1 cellular context compared by ENCODE assay signal in the genomic region with DNA sequence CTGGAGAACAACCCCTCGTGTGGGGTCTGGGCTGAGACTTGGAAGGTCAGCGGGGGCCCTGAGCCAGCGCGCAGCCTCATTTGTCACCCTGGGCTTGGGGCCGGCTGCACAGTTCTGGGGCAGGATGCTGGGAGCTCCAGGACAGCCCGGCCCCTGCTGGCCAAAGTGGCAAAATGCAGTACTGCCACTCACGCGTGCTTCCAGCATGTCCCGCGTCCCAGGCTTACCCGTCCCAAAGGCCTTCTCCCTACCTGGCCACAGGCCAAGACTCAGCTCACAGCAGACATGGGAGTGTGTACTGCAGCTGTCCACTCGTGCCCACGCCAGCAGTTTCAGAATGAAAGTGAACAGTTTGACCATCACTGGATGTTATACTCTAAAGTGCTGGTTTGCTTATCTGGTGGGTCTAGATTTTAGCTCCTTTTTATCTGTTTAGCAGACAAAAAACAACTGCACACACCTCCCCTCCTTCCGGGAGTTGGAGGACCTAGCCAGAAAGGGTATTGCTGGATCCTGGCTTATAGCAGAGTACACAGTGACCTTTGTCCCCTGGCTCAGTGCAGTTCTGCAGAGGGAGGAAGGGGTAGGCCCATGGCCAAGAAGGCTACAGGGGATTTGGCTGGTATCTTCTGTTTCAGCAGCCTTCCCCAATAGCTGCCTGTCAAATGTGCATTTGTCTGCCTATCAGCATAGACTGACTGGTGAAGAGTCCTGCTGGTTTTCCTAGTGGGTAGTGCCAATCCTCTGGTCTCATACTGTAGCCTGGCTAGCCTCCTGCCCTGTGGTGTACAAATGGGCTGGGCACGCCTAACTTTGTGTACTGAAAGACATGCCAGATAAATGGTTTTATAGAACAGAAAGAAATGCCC.
TF ChIP-seq lines count a peak whose summit lies in the region.

No MANE protein-coding gene starts in this region.

TF ChIP-seq in GM23338, 12 proteins besides CTCF, POLR2A, EP300 and RAD21 (continued from another document):
- TF ChIP-seq, protein P1, sequence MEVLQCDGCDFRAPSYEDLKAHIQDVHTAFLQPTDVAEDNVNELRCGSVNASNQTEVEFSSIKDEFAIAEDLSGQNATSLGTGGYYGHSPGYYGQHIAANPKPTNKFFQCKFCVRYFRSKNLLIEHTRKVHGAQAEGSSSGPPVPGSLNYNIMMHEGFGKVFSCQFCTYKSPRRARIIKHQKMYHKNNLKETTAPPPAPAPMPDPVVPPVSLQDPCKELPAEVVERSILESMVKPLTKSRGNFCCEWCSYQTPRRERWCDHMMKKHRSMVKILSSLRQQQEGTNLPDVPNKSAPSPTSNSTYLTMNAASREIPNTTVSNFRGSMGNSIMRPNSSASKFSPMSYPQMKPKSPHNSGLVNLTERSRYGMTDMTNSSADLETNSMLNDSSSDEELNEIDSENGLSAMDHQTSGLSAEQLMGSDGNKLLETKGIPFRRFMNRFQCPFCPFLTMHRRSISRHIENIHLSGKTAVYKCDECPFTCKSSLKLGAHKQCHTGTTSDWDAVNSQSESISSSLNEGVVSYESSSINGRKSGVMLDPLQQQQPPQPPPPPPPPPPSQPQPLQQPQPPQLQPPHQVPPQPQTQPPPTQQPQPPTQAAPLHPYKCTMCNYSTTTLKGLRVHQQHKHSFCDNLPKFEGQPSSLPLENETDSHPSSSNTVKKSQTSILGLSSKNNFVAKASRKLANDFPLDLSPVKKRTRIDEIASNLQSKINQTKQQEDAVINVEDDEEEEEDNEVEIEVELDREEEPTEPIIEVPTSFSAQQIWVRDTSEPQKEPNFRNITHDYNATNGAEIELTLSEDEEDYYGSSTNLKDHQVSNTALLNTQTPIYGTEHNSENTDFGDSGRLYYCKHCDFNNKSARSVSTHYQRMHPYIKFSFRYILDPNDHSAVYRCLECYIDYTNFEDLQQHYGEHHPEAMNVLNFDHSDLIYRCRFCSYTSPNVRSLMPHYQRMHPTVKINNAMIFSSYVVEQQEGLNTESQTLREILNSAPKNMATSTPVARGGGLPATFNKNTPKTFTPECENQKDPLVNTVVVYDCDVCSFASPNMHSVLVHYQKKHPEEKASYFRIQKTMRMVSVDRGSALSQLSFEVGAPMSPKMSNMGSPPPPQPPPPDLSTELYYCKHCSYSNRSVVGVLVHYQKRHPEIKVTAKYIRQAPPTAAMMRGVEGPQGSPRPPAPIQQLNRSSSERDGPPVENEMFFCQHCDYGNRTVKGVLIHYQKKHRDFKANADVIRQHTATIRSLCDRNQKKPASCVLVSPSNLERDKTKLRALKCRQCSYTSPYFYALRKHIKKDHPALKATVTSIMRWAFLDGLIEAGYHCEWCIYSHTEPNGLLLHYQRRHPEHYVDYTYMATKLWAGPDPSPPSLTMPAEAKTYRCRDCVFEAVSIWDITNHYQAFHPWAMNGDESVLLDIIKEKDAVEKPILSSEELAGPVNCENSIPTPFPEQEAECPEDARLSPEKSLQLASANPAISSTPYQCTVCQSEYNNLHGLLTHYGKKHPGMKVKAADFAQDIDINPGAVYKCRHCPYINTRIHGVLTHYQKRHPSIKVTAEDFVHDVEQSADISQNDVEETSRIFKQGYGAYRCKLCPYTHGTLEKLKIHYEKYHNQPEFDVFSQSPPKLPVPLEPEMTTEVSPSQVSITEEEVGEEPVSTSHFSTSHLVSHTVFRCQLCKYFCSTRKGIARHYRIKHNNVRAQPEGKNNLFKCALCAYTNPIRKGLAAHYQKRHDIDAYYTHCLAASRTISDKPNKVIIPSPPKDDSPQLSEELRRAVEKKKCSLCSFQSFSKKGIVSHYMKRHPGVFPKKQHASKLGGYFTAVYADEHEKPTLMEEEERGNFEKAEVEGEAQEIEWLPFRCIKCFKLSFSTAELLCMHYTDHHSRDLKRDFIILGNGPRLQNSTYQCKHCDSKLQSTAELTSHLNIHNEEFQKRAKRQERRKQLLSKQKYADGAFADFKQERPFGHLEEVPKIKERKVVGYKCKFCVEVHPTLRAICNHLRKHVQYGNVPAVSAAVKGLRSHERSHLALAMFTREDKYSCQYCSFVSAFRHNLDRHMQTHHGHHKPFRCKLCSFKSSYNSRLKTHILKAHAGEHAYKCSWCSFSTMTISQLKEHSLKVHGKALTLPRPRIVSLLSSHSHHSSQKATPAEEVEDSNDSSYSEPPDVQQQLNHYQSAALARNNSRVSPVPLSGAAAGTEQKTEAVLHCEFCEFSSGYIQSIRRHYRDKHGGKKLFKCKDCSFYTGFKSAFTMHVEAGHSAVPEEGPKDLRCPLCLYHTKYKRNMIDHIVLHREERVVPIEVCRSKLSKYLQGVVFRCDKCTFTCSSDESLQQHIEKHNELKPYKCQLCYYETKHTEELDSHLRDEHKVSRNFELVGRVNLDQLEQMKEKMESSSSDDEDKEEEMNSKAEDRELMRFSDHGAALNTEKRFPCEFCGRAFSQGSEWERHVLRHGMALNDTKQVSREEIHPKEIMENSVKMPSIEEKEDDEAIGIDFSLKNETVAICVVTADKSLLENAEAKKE (CRISPR knock-in tag; IDR thresholded peaks at IDR 0.05) = no peak
- no peak for TF ChIP-seq ZNF114 (CRISPR knock-in tag; IDR thresholded peaks at IDR 0.05)
- TF ChIP-seq NANOG (IDR thresholded peaks at IDR 0.05; ENCODE audit: borderline replicate concordance) = no peak
- TF ChIP-seq, protein P2, sequence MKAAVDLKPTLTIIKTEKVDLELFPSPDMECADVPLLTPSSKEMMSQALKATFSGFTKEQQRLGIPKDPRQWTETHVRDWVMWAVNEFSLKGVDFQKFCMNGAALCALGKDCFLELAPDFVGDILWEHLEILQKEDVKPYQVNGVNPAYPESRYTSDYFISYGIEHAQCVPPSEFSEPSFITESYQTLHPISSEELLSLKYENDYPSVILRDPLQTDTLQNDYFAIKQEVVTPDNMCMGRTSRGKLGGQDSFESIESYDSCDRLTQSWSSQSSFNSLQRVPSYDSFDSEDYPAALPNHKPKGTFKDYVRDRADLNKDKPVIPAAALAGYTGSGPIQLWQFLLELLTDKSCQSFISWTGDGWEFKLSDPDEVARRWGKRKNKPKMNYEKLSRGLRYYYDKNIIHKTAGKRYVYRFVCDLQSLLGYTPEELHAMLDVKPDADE (IDR thresholded peaks at IDR 0.05) = no peak
- TF ChIP-seq, protein P3, sequence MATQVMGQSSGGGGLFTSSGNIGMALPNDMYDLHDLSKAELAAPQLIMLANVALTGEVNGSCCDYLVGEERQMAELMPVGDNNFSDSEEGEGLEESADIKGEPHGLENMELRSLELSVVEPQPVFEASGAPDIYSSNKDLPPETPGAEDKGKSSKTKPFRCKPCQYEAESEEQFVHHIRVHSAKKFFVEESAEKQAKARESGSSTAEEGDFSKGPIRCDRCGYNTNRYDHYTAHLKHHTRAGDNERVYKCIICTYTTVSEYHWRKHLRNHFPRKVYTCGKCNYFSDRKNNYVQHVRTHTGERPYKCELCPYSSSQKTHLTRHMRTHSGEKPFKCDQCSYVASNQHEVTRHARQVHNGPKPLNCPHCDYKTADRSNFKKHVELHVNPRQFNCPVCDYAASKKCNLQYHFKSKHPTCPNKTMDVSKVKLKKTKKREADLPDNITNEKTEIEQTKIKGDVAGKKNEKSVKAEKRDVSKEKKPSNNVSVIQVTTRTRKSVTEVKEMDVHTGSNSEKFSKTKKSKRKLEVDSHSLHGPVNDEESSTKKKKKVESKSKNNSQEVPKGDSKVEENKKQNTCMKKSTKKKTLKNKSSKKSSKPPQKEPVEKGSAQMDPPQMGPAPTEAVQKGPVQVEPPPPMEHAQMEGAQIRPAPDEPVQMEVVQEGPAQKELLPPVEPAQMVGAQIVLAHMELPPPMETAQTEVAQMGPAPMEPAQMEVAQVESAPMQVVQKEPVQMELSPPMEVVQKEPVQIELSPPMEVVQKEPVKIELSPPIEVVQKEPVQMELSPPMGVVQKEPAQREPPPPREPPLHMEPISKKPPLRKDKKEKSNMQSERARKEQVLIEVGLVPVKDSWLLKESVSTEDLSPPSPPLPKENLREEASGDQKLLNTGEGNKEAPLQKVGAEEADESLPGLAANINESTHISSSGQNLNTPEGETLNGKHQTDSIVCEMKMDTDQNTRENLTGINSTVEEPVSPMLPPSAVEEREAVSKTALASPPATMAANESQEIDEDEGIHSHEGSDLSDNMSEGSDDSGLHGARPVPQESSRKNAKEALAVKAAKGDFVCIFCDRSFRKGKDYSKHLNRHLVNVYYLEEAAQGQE (IDR thresholded peaks at IDR 0.05; ENCODE audit: unreplicated experiment) = no peak
TF ChIP-seq in GM23338: peak in this region for 0.
